In genomic region chr16:19601083-19601976, GRCh38 we compare ENCODE assay signal across 8 cellular contexts. TPM values are rescaled to one million over a fixed set of nuclear protein-coding genes. Genes with fewer than 3 reads are reported as not detected.
DNase-seq lines count a peak whose midpoint lies in the region; ATAC-seq, FAIRE-seq and TF ChIP-seq lines count a peak whose summit lies in the region.

No MANE protein-coding gene starts in this region.

- H3K4me3 Mint-ChIP-seq in CD4-positive, alpha-beta memory T cell: no peak overlapping the region
- H3K4me3 Mint-ChIP-seq in brain: peak overlapping the region in 1 of 5 experiments; percentile 66

- 60 to 61% methylated on average over 13 of the region's 13 CpGs for WGBS in tibial nerve, 2 donors

- TF ChIP-seq CTCF in OCI-LY1 (IDR thresholded peaks at IDR 0.05; ENCODE audit: low read length): peak; percentile 66; the same call in 1 of the 2 replicates
- peak; percentile 87 to 91 for TF ChIP-seq CTCF in brain (conservative IDR thresholded peaks at IDR 0.05)
- peak; percentile 50 to 85 (median 59) for TF ChIP-seq CTCF in tibial nerve (IDR thresholded peaks at IDR 0.05)

- no peak overlapping the region for H3K27ac ChIP-seq in CD4-positive, alpha-beta memory T cell (ENCODE audit: low read depth, low read length)
- no peak overlapping the region for H3K27ac ChIP-seq in OCI-LY1 (ENCODE audit: low read depth, low read length, poor library complexity, severe bottlenecking)
- H3K27ac ChIP-seq in layer of hippocampus (ENCODE audit: low read depth, low read length): peak overlapping the region; percentile 85
- peak overlapping the region in 2 of 4 donors; percentile 58 to 69 for H3K27ac ChIP-seq in tibial nerve

- CTCF ChIA-PET in CD4-positive, alpha-beta memory T cell (lab: Charles Lee; ENCODE audit: partially characterized antibody): interaction anchor here (0.7 to 10.5 kb wide), 16 partner anchors 11 to 515 kb away, joined by 3 to 188 read pairs (median 4); partner anchors contain the start of genes GPRC5B and VPS35L

- TF ChIP-seq POLR2A in H54 (IDR thresholded peaks at IDR 0.05; ENCODE audit: low read depth, low read length) (no peak), tibial nerve (IDR thresholded peaks at IDR 0.05) (no peak)

- peak overlapping the region in 2 of 7 donors; percentile 15 to 71 for H3K27ac Mint-ChIP-seq in CD4-positive, alpha-beta memory T cell
- H3K27ac Mint-ChIP-seq in brain: peak overlapping the region in 4 of 5 experiments; percentile 54 to 89 (median 59)

- no peak for TF ChIP-seq EP300 in tibial nerve (IDR thresholded peaks at IDR 0.05)

- H3K9me3 Mint-ChIP-seq in CD4-positive, alpha-beta memory T cell: peaks cover 0 to 8% (median 0%) of the 10 kb centered on the region in 8 donors
- peaks cover 0 to 10% (median 0%) of the 10 kb centered on the region in 5 experiments for H3K9me3 Mint-ChIP-seq in brain

- H3K27me3 Mint-ChIP-seq in CD4-positive, alpha-beta memory T cell: no peaks in the 10 kb centered on the region
- no peaks in the 10 kb centered on the region for H3K27me3 Mint-ChIP-seq in brain

- H3K4me1 ChIP-seq in CD4-positive, alpha-beta memory T cell (ENCODE audit: insufficient read depth, low read length): no peaks in the 10 kb centered on the region
- H3K4me1 ChIP-seq in OCI-LY1 (ENCODE audit: insufficient read depth, low read length, severe bottlenecking) (no peaks in the 10 kb centered on the region), tibial nerve (peaks cover 0 to 10% (median 0%) of the 10 kb centered on the region in 4 donors)

- peaks cover 44 to 57% of the 10 kb centered on the region in 2 donors for H3K36me3 Mint-ChIP-seq in CD4-positive, alpha-beta memory T cell
- H3K36me3 Mint-ChIP-seq in brain: peaks cover 52% of the 10 kb centered on the region

- no peaks in the 10 kb centered on the region for H3K9me3 ChIP-seq in CD4-positive, alpha-beta memory T cell (ENCODE audit: control insufficient read depth in 1 of 2, low read length in 2 of 2)
- H3K9me3 ChIP-seq in OCI-LY1 (ENCODE audit: low read length) (no peaks in the 10 kb centered on the region), tibial nerve (no peaks in the 10 kb centered on the region)

- FAIRE-seq in H54 (lab: Jason Lieb, UNC): peak; percentile 64

- H3K36me3 ChIP-seq in CD4-positive, alpha-beta memory T cell (ENCODE audit: insufficient read depth, low read length): peaks cover 11% of the 10 kb centered on the region
- H3K36me3 ChIP-seq in OCI-LY1 (ENCODE audit: insufficient read depth, low read length) (peaks cover 29% of the 10 kb centered on the region), tibial nerve (peaks cover 0 to 44% (median 0%) of the 10 kb centered on the region in 3 donors)

- H3K79me2 ChIP-seq in OCI-LY1 (ENCODE audit: insufficient read depth, low read length): no peaks in the 10 kb centered on the region

- H3K4me2 ChIP-seq in OCI-LY1 (ENCODE audit: low read length): no peak overlapping the region

- no peak overlapping the region for H2AFZ ChIP-seq in OCI-LY1 (ENCODE audit: low read length)

- no peak overlapping the region for H3K9ac ChIP-seq in OCI-LY1 (ENCODE audit: low read length)

- H3K4me1 Mint-ChIP-seq in CD4-positive, alpha-beta memory T cell: no peaks in the 10 kb centered on the region
- no peaks in the 10 kb centered on the region for H3K4me1 Mint-ChIP-seq in brain

- ATAC-seq in HG03196 (IDR thresholded peaks at IDR 0.05; ENCODE audit: unreplicated experiment): no peak

- intact Hi-C loops in CD4-positive, alpha-beta memory T cell (cut with micrococcal nuclease): loop anchor here (1.0 to 2.0 kb wide), 2 partner anchors 43 to 285 kb away; no protein-coding TSS in a partner anchor

- peak; percentile 39 to 51 (median 43) for DNase-seq in CD4-positive, alpha-beta memory T cell
- DNase-seq in H54 (ENCODE audit: insufficient read length, low spot score) (peak; percentile 22), tibial nerve (ENCODE audit: low spot score in 2 of 2) (peak in 1 of 2 donors; percentile 65)
- no peak for DNase-seq in activated CD4-positive, CD25-positive, alpha-beta regulatory T cell treated with anti-CD3 and anti-CD28 coated beads, Interleukin-2, amount 50 U/mL, for 72 hours

- H3F3A ChIP-seq in OCI-LY1 (ENCODE audit: insufficient read depth, low read length): no peaks in the 10 kb centered on the region

- H3K4me3 ChIP-seq in CD4-positive, alpha-beta memory T cell (ENCODE audit: low read length in 2 of 2): no peak overlapping the region
- H3K4me3 ChIP-seq in OCI-LY1 (ENCODE audit: low read depth, low read length, poor library complexity, severe bottlenecking) (no peak overlapping the region), tibial nerve (no peak overlapping the region)

- POLR2A ChIA-PET in CD4-positive, alpha-beta memory T cell (lab: Charles Lee; ENCODE audit: partially characterized antibody): interaction anchor here (0.7 to 1.0 kb wide), 2 partner anchors 283 to 287 kb away, joined by 3 to 4 read pairs; partner anchors contain the start of gene GPRC5B

- H3K9me2 ChIP-seq in OCI-LY1 (ENCODE audit: low read depth, low read length): no peaks in the 10 kb centered on the region

- no peaks in the 10 kb centered on the region for H3K27me3 ChIP-seq in CD4-positive, alpha-beta memory T cell (ENCODE audit: insufficient read depth, low read length)
- H3K27me3 ChIP-seq in OCI-LY1 (ENCODE audit: insufficient read depth, low read length) (no peaks in the 10 kb centered on the region), layer of hippocampus (ENCODE audit: control insufficient read depth, insufficient read depth, low read length) (no peaks in the 10 kb centered on the region), tibial nerve (no peaks in the 10 kb centered on the region)

- H4K20me1 ChIP-seq in OCI-LY1 (ENCODE audit: insufficient read depth, low read length): no peaks in the 10 kb centered on the region

RNA-seq across cellular contexts. Expression of gene VPS35L, which starts 45.8 kb away (rescaled TPM):
- 10 to 100 TPM; 42.2 to 45.7 TPM for total RNA-seq in CD4-positive, alpha-beta memory T cell
- polyA plus RNA-seq in CD4-positive, alpha-beta memory T cell: 10 to 100 TPM; 51.6 to 52.9 TPM
- 82.3 TPM for polyA plus RNA-seq in brain (ENCODE audit: insufficient read depth, low read depth, low replicate concordance)
- total RNA-seq in tibial nerve: 10 to 100 TPM; 41.4 to 68.1 (median 61.1) TPM
